ENCODE assay signal across 1 cellular context in genomic region chr19:403221-404036, GRCh38.
A peak's percentile ranks its signal among the peaks of the same experiment; 100 is the strongest.
TF ChIP-seq lines count a peak whose summit lies in the region.

No MANE protein-coding gene starts in this region.

TF ChIP-seq in HepG2, 621 proteins besides CTCF, POLR2A, EP300 and RAD21:
- TF ChIP-seq ZNF761 (CRISPR knock-in tag; conservative IDR thresholded peaks at IDR 0.05) (no peak), BHLHE40 (IDR thresholded peaks at IDR 0.05; ENCODE audit: low read length) (peak; percentile 61), SMAD3 (CRISPR knock-in tag; IDR thresholded peaks at IDR 0.05) (no peak), ESRRA (CRISPR knock-in tag; IDR thresholded peaks at IDR 0.05; ENCODE audit: low read depth) (no peak), KDM3A (CRISPR knock-in tag; IDR thresholded peaks at IDR 0.05; ENCODE audit: low read depth) (no peak), U2AF1 (optimal IDR thresholded peaks at IDR 0.05; ENCODE audit: low read depth, low read length) (no peak), THAP7 (CRISPR knock-in tag; IDR thresholded peaks at IDR 0.05) (no peak), FOXM1 (CRISPR knock-in tag; IDR thresholded peaks at IDR 0.05) (no peak), TFDP1 (CRISPR knock-in tag; IDR thresholded peaks at IDR 0.05; ENCODE audit: borderline replicate concordance) (no peak), MNT (IDR thresholded peaks at IDR 0.05) (peak; percentile 77), ZNF414 (CRISPR knock-in tag; IDR thresholded peaks at IDR 0.05) (no peak)
